In the genomic region with DNA sequence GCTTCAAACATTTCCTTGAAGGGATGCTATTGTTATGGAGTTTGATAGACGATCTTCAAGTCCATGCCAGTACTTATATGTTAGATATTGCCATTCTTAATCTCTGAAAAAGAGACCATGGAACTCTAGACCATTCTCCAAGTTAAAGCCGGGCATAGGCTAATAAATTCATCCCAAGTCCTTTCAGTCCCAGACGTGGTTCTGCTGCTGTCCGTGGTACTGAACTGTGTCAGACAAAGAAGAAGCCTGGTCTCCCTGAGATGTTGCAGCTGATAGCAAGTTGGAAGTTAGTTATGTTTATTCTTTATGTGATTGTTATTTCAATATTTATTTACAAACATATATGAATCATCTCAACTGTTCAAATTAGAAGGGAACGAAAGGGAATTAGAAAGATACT, we compare ENCODE assay signal across 12 cellular contexts.
DNase-seq lines count a peak whose midpoint lies in the region; ATAC-seq and TF ChIP-seq lines count a peak whose summit lies in the region.
"Had no signal": no experiment of that assay in that cellular context is flagged by ENCODE, and none has a peak within 500 bp of the region (broad histone marks: within the 10 kb centered on the region; RNA-seq: fewer than 3 reads in every experiment).

No MANE protein-coding gene starts in this region.

- no peaks in the 10 kb centered on the region for H3K9me3 ChIP-seq in mammary epithelial cell (replicated peaks; ENCODE audit: insufficient read depth, low read length)
- H3K9me3 ChIP-seq in CD8-positive, alpha-beta T cell (ENCODE audit: low read length): no peaks in the 10 kb centered on the region
- H3K9me3 ChIP-seq: pancreas had no signal

- peaks cover 4% of the 10 kb centered on the region for H3K27me3 Mint-ChIP-seq in mesothelial cell of epicardium (ENCODE audit: low read depth)
- no peaks in the 10 kb centered on the region for H3K27me3 Mint-ChIP-seq in CD8-positive, alpha-beta T cell (ENCODE audit: low read depth)

- H3K27me3 ChIP-seq in H7 (ENCODE audit: control insufficient read depth, insufficient read depth, low read length) (no peaks in the 10 kb centered on the region), mammary epithelial cell (ENCODE audit: insufficient read depth, low read length) (no peaks in the 10 kb centered on the region)
- no peaks in the 10 kb centered on the region for H3K27me3 ChIP-seq in CD8-positive, alpha-beta T cell (ENCODE audit: insufficient read depth, low read length)
- H3K27me3 ChIP-seq: pancreas had no signal

- no peaks in the 10 kb centered on the region for H3K79me2 ChIP-seq in mammary epithelial cell (ENCODE audit: insufficient read depth, low read length)

- DNase-seq in H7 (peak; percentile 43), MV-4-11 (lab: John Stamatoyannopoulos, UW) (peak; percentile 1), mammary epithelial cell (peak; percentile 26), mesothelial cell of epicardium (ENCODE audit: low spot score in 2 of 2, unreplicated experiment in 2 of 2) (peak; percentile 21 to 52), NCI-H2227 treated with DMSO at 0.1 percent for 48 hours (lab: John Stamatoyannopoulos, UW) (no peak)
- DNase-seq in CD8-positive, alpha-beta T cell: no peak
- DNase-seq in activated CD8-positive, alpha-beta memory T cell treated with anti-CD3 and anti-CD28 coated beads for 24 hours: no peak
- DNase-seq: activated naive CD8-positive, alpha-beta T cell treated with anti-CD3 and anti-CD28 coated beads, Interleukin-2, amount 50 U/mL, for 24 hours; hypothalamus; NCI-H2081 treated with DMSO at 0.1 percent for 48 hours; pancreas had no signal

- H3K9me3 Mint-ChIP-seq in mesothelial cell of epicardium: no peaks in the 10 kb centered on the region
- H3K9me3 Mint-ChIP-seq in CD8-positive, alpha-beta T cell: peaks cover 4% of the 10 kb centered on the region
- H3K9me3 Mint-ChIP-seq: activated naive CD8-positive, alpha-beta T cell treated with anti-CD3 and anti-CD28 coated beads, Interleukin-2, amount 50 U/mL, for 24 hours had no signal

- no peaks in the 10 kb centered on the region for H3K4me1 Mint-ChIP-seq in mesothelial cell of epicardium
- H3K4me1 Mint-ChIP-seq in CD8-positive, alpha-beta T cell (ENCODE audit: low read depth): no peaks in the 10 kb centered on the region
- H3K4me1 Mint-ChIP-seq: activated naive CD8-positive, alpha-beta T cell treated with anti-CD3 and anti-CD28 coated beads, Interleukin-2, amount 50 U/mL, for 24 hours had no signal

- no peak overlapping the region for H3K4me2 ChIP-seq in mammary epithelial cell (ENCODE audit: insufficient read depth, low read depth, low read length)

- 30% methylated on average over 5 of the region's 5 CpGs for WGBS in mammary epithelial cell (ENCODE audit: low coverage, missing lambda C conversion rate)

- H3K36me3 Mint-ChIP-seq in mesothelial cell of epicardium: no peaks in the 10 kb centered on the region
- no peaks in the 10 kb centered on the region for H3K36me3 Mint-ChIP-seq in CD8-positive, alpha-beta T cell

- H3K4me1 ChIP-seq in mammary epithelial cell (ENCODE audit: insufficient read depth, low read length): no peaks in the 10 kb centered on the region
- H3K4me1 ChIP-seq in CD8-positive, alpha-beta T cell (ENCODE audit: insufficient read depth, low read length): no peaks in the 10 kb centered on the region
- H3K4me1 ChIP-seq: pancreas had no signal

- intact Hi-C loops in mammary epithelial cell (cut with micrococcal nuclease): no loop called here
- intact Hi-C loops in CD8-positive, alpha-beta T cell (cut with DNase I, micrococcal nuclease): no loop called here

- in situ Hi-C loops in mammary epithelial cell (cut with MboI; ENCODE audit: low sequenced_read_pairs in 2 of 2): no loop called here

- POLR2A ChIA-PET in CD8-positive, alpha-beta T cell (lab: Charles Lee): no interaction called here

- no peaks in the 10 kb centered on the region for H4K20me1 ChIP-seq in mammary epithelial cell (ENCODE audit: insufficient read depth, low read length)

- H3K4me3 ChIP-seq in H7 (ENCODE audit: insufficient read depth, low read depth, low read length) (no peak overlapping the region), mammary epithelial cell (replicated peaks in 1 of 3; ENCODE audit: insufficient read depth in 1 of 3, low read depth in 2 of 3, low read length in 3 of 3) (no peak overlapping the region)
- no peak overlapping the region for H3K4me3 ChIP-seq in CD8-positive, alpha-beta T cell (ENCODE audit: low read depth, low read length)
- H3K4me3 ChIP-seq: pancreas had no signal

- BruUV-seq in mammary epithelial cell (replicated peaks; lab: Mats Ljungman, UMichigan): no TSS peak

- no peak for ATAC-seq in CD8-positive, alpha-beta T cell
- no peak for ATAC-seq in GM18517 (IDR thresholded peaks at IDR 0.05; ENCODE audit: unreplicated experiment)
- ATAC-seq: activated naive CD8-positive, alpha-beta T cell treated with anti-CD3 and anti-CD28 coated beads, Interleukin-2, amount 50 U/mL, for 24 hours had no signal

- H3K36me3 ChIP-seq in H7 (replicated peaks; ENCODE audit: control insufficient read depth, insufficient read depth, low read length) (no peaks in the 10 kb centered on the region), mammary epithelial cell (ENCODE audit: insufficient read depth, low read length) (no peaks in the 10 kb centered on the region)
- H3K36me3 ChIP-seq in CD8-positive, alpha-beta T cell (ENCODE audit: insufficient read depth, low read length): no peaks in the 10 kb centered on the region
- H3K36me3 ChIP-seq: pancreas had no signal

- H3K9ac ChIP-seq in mammary epithelial cell (ENCODE audit: insufficient read depth, low read length): no peak overlapping the region

- no peak overlapping the region for H2AFZ ChIP-seq in mammary epithelial cell (ENCODE audit: low read depth, low read length)

- dilution Hi-C loops in mammary epithelial cell (cut with HindIII; ENCODE audit: low sequenced_read_pairs): no loop called here

- no peak for TF ChIP-seq CTCF in mammary epithelial cell (conservative IDR thresholded peaks at IDR 0.05 in 1 of 2, IDR thresholded peaks at IDR 0.05 in 1 of 2; ENCODE audit: extremely low read depth in 1 of 2, insufficient read depth in 1 of 2, low read depth in 1 of 2, low read length in 2 of 2)
- TF ChIP-seq CTCF in mesothelial cell of epicardium (IDR thresholded peaks at IDR 0.05; ENCODE audit: unreplicated experiment): no peak
- no peak for TF ChIP-seq CTCF in CD8-positive, alpha-beta T cell (IDR thresholded peaks at IDR 0.05)

- no peak overlapping the region for H3K27ac ChIP-seq in mammary epithelial cell (ENCODE audit: insufficient read depth, low read depth, low read length)
- no peak overlapping the region for H3K27ac ChIP-seq in CD8-positive, alpha-beta T cell (ENCODE audit: low read depth, low read length)
- H3K27ac ChIP-seq: pancreas had no signal

- no peak overlapping the region for H3K27ac Mint-ChIP-seq in mesothelial cell of epicardium
- no peak overlapping the region for H3K27ac Mint-ChIP-seq in CD8-positive, alpha-beta T cell
- H3K27ac Mint-ChIP-seq: activated naive CD8-positive, alpha-beta T cell treated with anti-CD3 and anti-CD28 coated beads, Interleukin-2, amount 50 U/mL, for 24 hours had no signal

- no peak overlapping the region for H3K4me3 Mint-ChIP-seq in mesothelial cell of epicardium
- H3K4me3 Mint-ChIP-seq in CD8-positive, alpha-beta T cell: no peak overlapping the region
- H3K4me3 Mint-ChIP-seq: activated naive CD8-positive, alpha-beta T cell treated with anti-CD3 and anti-CD28 coated beads, Interleukin-2, amount 50 U/mL, for 24 hours had no signal

- CTCF ChIA-PET in mammary epithelial cell (lab: Charles Lee; ENCODE audit: low non-redundant PET): no interaction called here
- CTCF ChIA-PET in CD8-positive, alpha-beta T cell (lab: Charles Lee): no interaction called here

Comparison
In these comparisons a context has a peak if more than half of its experiments do, and no peak if none do; other contexts are left out.
1. DNase-seq: peak in H7 (single experiment), MV-4-11 (single experiment), mammary epithelial cell (single experiment) and mesothelial cell of epicardium (2 of 2); none in NCI-H2227 treated with DMSO at 0.1 percent for 48 hours (single experiment), CD8-positive, alpha-beta T cell (0 of 7) and activated CD8-positive, alpha-beta memory T cell treated with anti-CD3 and anti-CD28 coated beads for 24 hours (single experiment).